ENCODE assay signal across 1 cellular context in the genomic region with DNA sequence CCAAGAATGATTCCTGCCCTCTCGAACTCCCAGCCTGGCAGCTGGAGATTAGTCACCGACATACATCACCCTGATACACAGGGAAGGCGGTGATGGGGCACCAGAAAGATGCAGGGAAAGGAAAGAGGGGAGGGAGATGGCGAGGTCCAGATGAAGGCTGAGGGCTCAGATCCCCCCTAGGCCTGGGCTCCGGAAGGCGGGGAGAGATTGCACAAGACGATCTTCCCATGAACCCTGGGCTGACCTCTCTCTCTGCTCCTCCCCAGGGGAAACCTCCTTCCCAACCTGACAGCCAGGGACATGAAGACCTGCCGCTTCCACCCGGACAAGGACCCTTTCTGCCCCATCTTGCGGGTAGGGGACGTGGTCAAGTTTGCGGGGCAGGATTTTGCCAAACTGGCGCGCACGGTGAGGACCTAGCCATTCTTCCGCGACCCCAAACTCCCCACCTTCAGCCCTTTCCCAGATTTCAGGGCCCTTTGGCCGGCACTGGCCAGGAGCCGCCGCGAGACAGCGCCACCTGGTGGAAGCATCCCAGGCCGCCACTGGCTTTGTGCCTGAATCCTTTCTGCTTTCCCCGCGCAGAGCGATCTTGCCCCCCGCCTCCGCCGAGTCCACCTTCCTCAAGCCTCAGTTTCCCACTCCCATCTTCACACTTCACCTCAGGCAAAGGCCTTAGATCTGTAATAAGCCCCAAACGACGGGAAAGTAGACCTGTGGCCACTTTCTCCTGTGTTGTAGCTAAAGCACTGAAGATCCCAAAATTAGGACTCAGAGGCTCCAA.
TF ChIP-seq lines count a peak whose summit lies in the region.

No MANE protein-coding gene starts in this region.

TF ChIP-seq in HepG2, 621 proteins besides CTCF, POLR2A, EP300 and RAD21 (continued from another document and continues in another):
- TF ChIP-seq, protein P1, sequence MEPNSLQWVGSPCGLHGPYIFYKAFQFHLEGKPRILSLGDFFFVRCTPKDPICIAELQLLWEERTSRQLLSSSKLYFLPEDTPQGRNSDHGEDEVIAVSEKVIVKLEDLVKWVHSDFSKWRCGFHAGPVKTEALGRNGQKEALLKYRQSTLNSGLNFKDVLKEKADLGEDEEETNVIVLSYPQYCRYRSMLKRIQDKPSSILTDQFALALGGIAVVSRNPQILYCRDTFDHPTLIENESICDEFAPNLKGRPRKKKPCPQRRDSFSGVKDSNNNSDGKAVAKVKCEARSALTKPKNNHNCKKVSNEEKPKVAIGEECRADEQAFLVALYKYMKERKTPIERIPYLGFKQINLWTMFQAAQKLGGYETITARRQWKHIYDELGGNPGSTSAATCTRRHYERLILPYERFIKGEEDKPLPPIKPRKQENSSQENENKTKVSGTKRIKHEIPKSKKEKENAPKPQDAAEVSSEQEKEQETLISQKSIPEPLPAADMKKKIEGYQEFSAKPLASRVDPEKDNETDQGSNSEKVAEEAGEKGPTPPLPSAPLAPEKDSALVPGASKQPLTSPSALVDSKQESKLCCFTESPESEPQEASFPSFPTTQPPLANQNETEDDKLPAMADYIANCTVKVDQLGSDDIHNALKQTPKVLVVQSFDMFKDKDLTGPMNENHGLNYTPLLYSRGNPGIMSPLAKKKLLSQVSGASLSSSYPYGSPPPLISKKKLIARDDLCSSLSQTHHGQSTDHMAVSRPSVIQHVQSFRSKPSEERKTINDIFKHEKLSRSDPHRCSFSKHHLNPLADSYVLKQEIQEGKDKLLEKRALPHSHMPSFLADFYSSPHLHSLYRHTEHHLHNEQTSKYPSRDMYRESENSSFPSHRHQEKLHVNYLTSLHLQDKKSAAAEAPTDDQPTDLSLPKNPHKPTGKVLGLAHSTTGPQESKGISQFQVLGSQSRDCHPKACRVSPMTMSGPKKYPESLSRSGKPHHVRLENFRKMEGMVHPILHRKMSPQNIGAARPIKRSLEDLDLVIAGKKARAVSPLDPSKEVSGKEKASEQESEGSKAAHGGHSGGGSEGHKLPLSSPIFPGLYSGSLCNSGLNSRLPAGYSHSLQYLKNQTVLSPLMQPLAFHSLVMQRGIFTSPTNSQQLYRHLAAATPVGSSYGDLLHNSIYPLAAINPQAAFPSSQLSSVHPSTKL (CRISPR knock-in tag; IDR thresholded peaks at IDR 0.05): peak; percentile 56
- TF ChIP-seq SRF (IDR thresholded peaks at IDR 0.05; ENCODE audit: low read depth, low read length) (no peak), ZNF773 (CRISPR knock-in tag; IDR thresholded peaks at IDR 0.05; ENCODE audit: borderline replicate concordance) (no peak), ZSCAN30 (CRISPR knock-in tag; IDR thresholded peaks at IDR 0.05) (no peak), NFYC (CRISPR knock-in tag; IDR thresholded peaks at IDR 0.05) (no peak), MIXL1 (CRISPR knock-in tag; IDR thresholded peaks at IDR 0.05) (no peak), MAF1 (CRISPR knock-in tag; IDR thresholded peaks at IDR 0.05; ENCODE audit: borderline replicate concordance) (no peak), KLF16 (CRISPR knock-in tag; IDR thresholded peaks at IDR 0.05) (0 out of 4 replicates have a peak, but pooled peaks of 1 of the 2 experiments have one; percentile 18), SP4 (CRISPR knock-in tag; IDR thresholded peaks at IDR 0.05) (no peak), ZMYM4 (CRISPR knock-in tag; IDR thresholded peaks at IDR 0.05) (peak; percentile 62; the same call in 1 of the 2 replicates), ISX (CRISPR knock-in tag; conservative IDR thresholded peaks at IDR 0.05) (no peak), ZNF749 (CRISPR knock-in tag; IDR thresholded peaks at IDR 0.05; ENCODE audit: borderline replicate concordance) (no peak), FOSL1 (CRISPR knock-in tag; IDR thresholded peaks at IDR 0.05; ENCODE audit: borderline replicate concordance) (no peak), GTF2F1 (IDR thresholded peaks at IDR 0.05; ENCODE audit: low read length) (no peak), CC2D1A (CRISPR knock-in tag; IDR thresholded peaks at IDR 0.05) (no peak), ZSCAN31 (CRISPR knock-in tag; IDR thresholded peaks at IDR 0.05; ENCODE audit: low read depth) (peak; percentile 51; the same call in 1 of the 2 replicates), ZFP36 (IDR thresholded peaks at IDR 0.05; ENCODE audit: borderline replicate concordance, low read depth, low read length, partially characterized antibody) (no peak), FIP1L1 (IDR thresholded peaks at IDR 0.05; ENCODE audit: borderline replicate concordance, insufficient read depth, low read depth, low read length) (no peak), SKI (IDR thresholded peaks at IDR 0.05; ENCODE audit: partially characterized antibody) (no peak), NCOA1 (CRISPR knock-in tag; IDR thresholded peaks at IDR 0.05) (no peak), ZNF3 (CRISPR knock-in tag; IDR thresholded peaks at IDR 0.05) (no peak), ZNF33A (CRISPR knock-in tag; IDR thresholded peaks at IDR 0.05; ENCODE audit: borderline replicate concordance) (no peak), ZNF296 (CRISPR knock-in tag; conservative IDR thresholded peaks at IDR 0.05) (no peak), BORCS8-MEF2B (CRISPR knock-in tag; IDR thresholded peaks at IDR 0.05) (peak; percentile 23; the same call in 1 of the 2 replicates), NR2F2 (IDR thresholded peaks at IDR 0.05; ENCODE audit: borderline replicate concordance, low read depth) (peak; percentile 57), ZFY (CRISPR knock-in tag; IDR thresholded peaks at IDR 0.05) (0 out of 2 replicates have a peak, but pooled peaks have one; percentile 26), NFRKB (IDR thresholded peaks at IDR 0.05) (no peak), ZNF788 (CRISPR knock-in tag; IDR thresholded peaks at IDR 0.05; ENCODE audit: borderline replicate concordance) (peak; percentile 54; the same call in 1 of the 2 replicates), ZNF670 (CRISPR knock-in tag; IDR thresholded peaks at IDR 0.05; ENCODE audit: borderline replicate concordance) (no peak)
- TF ChIP-seq, protein P2, sequence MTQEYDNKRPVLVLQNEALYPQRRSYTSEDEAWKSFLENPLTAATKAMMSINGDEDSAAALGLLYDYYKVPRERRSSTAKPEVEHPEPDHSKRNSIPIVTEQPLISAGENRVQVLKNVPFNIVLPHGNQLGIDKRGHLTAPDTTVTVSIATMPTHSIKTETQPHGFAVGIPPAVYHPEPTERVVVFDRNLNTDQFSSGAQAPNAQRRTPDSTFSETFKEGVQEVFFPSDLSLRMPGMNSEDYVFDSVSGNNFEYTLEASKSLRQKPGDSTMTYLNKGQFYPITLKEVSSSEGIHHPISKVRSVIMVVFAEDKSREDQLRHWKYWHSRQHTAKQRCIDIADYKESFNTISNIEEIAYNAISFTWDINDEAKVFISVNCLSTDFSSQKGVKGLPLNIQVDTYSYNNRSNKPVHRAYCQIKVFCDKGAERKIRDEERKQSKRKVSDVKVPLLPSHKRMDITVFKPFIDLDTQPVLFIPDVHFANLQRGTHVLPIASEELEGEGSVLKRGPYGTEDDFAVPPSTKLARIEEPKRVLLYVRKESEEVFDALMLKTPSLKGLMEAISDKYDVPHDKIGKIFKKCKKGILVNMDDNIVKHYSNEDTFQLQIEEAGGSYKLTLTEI (CRISPR knock-in tag; conservative IDR thresholded peaks at IDR 0.05): no peak
- TF ChIP-seq, protein P3, sequence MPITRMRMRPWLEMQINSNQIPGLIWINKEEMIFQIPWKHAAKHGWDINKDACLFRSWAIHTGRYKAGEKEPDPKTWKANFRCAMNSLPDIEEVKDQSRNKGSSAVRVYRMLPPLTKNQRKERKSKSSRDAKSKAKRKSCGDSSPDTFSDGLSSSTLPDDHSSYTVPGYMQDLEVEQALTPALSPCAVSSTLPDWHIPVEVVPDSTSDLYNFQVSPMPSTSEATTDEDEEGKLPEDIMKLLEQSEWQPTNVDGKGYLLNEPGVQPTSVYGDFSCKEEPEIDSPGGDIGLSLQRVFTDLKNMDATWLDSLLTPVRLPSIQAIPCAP (CRISPR knock-in tag; IDR thresholded peaks at IDR 0.05; ENCODE audit: low read depth): no peak
- TF ChIP-seq, protein P4, sequence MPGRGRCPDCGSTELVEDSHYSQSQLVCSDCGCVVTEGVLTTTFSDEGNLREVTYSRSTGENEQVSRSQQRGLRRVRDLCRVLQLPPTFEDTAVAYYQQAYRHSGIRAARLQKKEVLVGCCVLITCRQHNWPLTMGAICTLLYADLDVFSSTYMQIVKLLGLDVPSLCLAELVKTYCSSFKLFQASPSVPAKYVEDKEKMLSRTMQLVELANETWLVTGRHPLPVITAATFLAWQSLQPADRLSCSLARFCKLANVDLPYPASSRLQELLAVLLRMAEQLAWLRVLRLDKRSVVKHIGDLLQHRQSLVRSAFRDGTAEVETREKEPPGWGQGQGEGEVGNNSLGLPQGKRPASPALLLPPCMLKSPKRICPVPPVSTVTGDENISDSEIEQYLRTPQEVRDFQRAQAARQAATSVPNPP (CRISPR knock-in tag; IDR thresholded peaks at IDR 0.05): no peak
- TF ChIP-seq, protein P5, sequence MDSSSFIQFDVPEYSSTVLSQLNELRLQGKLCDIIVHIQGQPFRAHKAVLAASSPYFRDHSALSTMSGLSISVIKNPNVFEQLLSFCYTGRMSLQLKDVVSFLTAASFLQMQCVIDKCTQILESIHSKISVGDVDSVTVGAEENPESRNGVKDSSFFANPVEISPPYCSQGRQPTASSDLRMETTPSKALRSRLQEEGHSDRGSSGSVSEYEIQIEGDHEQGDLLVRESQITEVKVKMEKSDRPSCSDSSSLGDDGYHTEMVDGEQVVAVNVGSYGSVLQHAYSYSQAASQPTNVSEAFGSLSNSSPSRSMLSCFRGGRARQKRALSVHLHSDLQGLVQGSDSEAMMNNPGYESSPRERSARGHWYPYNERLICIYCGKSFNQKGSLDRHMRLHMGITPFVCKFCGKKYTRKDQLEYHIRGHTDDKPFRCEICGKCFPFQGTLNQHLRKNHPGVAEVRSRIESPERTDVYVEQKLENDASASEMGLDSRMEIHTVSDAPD (CRISPR knock-in tag; IDR thresholded peaks at IDR 0.05): 0 out of 2 replicates have a peak, but pooled peaks have one; percentile 26
- TF ChIP-seq, protein P6, sequence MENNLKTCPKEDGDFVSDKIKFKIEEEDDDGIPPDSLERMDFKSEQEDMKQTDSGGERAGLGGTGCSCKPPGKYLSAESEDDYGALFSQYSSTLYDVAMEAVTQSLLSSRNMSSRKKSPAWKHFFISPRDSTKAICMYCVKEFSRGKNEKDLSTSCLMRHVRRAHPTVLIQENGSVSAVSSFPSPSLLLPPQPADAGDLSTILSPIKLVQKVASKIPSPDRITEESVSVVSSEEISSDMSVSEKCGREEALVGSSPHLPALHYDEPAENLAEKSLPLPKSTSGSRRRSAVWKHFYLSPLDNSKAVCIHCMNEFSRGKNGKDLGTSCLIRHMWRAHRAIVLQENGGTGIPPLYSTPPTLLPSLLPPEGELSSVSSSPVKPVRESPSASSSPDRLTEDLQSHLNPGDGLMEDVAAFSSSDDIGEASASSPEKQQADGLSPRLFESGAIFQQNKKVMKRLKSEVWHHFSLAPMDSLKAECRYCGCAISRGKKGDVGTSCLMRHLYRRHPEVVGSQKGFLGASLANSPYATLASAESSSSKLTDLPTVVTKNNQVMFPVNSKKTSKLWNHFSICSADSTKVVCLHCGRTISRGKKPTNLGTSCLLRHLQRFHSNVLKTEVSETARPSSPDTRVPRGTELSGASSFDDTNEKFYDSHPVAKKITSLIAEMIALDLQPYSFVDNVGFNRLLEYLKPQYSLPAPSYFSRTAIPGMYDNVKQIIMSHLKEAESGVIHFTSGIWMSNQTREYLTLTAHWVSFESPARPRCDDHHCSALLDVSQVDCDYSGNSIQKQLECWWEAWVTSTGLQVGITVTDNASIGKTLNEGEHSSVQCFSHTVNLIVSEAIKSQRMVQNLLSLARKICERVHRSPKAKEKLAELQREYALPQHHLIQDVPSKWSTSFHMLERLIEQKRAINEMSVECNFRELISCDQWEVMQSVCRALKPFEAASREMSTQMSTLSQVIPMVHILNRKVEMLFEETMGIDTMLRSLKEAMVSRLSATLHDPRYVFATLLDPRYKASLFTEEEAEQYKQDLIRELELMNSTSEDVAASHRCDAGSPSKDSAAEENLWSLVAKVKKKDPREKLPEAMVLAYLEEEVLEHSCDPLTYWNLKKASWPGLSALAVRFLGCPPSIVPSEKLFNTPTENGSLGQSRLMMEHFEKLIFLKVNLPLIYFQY (CRISPR knock-in tag; IDR thresholded peaks at IDR 0.05; ENCODE audit: borderline replicate concordance): no peak
- TF ChIP-seq, protein P7, sequence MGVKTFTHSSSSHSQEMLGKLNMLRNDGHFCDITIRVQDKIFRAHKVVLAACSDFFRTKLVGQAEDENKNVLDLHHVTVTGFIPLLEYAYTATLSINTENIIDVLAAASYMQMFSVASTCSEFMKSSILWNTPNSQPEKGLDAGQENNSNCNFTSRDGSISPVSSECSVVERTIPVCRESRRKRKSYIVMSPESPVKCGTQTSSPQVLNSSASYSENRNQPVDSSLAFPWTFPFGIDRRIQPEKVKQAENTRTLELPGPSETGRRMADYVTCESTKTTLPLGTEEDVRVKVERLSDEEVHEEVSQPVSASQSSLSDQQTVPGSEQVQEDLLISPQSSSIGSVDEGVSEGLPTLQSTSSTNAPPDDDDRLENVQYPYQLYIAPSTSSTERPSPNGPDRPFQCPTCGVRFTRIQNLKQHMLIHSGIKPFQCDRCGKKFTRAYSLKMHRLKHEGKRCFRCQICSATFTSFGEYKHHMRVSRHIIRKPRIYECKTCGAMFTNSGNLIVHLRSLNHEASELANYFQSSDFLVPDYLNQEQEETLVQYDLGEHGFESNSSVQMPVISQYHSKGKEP (CRISPR knock-in tag; IDR thresholded peaks at IDR 0.05): no peak
- TF ChIP-seq, protein P8, sequence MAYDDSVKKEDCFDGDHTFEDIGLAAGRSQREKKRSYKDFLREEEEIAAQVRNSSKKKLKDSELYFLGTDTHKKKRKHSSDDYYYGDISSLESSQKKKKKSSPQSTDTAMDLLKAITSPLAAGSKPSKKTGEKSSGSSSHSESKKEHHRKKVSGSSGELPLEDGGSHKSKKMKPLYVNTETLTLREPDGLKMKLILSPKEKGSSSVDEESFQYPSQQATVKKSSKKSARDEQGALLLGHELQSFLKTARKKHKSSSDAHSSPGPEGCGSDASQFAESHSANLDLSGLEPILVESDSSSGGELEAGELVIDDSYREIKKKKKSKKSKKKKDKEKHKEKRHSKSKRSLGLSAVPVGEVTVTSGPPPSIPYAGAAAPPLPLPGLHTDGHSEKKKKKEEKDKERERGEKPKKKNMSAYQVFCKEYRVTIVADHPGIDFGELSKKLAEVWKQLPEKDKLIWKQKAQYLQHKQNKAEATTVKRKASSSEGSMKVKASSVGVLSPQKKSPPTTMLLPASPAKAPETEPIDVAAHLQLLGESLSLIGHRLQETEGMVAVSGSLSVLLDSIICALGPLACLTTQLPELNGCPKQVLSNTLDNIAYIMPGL (CRISPR knock-in tag; IDR thresholded peaks at IDR 0.05; ENCODE audit: borderline replicate concordance in 1 of 2, low read depth in 1 of 2): peak in 1 of 2 experiments; percentile 73; a peak in 2 of 4 replicates
- TF ChIP-seq, protein P9, sequence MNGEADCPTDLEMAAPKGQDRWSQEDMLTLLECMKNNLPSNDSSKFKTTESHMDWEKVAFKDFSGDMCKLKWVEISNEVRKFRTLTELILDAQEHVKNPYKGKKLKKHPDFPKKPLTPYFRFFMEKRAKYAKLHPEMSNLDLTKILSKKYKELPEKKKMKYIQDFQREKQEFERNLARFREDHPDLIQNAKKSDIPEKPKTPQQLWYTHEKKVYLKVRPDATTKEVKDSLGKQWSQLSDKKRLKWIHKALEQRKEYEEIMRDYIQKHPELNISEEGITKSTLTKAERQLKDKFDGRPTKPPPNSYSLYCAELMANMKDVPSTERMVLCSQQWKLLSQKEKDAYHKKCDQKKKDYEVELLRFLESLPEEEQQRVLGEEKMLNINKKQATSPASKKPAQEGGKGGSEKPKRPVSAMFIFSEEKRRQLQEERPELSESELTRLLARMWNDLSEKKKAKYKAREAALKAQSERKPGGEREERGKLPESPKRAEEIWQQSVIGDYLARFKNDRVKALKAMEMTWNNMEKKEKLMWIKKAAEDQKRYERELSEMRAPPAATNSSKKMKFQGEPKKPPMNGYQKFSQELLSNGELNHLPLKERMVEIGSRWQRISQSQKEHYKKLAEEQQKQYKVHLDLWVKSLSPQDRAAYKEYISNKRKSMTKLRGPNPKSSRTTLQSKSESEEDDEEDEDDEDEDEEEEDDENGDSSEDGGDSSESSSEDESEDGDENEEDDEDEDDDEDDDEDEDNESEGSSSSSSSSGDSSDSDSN (CRISPR knock-in tag; IDR thresholded peaks at IDR 0.05): peak; percentile 45; the same call in 1 of the 2 replicates
